18 cellular contexts compared by ENCODE assay signal in genomic region chr10:117003336-117003735, GRCh38. TPM values are rescaled to one million over a fixed set of nuclear protein-coding genes. Genes with fewer than 3 reads are reported as not detected.
DNase-seq lines count a peak whose midpoint lies in the region; ATAC-seq and TF ChIP-seq lines count a peak whose summit lies in the region.
"Had no signal": no experiment of that assay in that cellular context is flagged by ENCODE, and none has a peak within 500 bp of the region (broad histone marks: within the 10 kb centered on the region; RNA-seq: fewer than 3 reads in every experiment).

No MANE protein-coding gene starts in this region.

- peak overlapping the region in 2 of 3 donors; percentile 77 for H3K4me3 ChIP-seq in right lobe of liver
- no peak overlapping the region for H3K4me3 ChIP-seq in osteoblast (ENCODE audit: insufficient read depth, low read length)

- no peak for TF ChIP-seq POLR2A in right lobe of liver (IDR thresholded peaks at IDR 0.05)

- DNase-seq in ACHN: peak; percentile 6
- DNase-seq in HuH-7 (ENCODE audit: low spot score): peak; percentile 27
- DNase-seq in central memory CD8-positive, alpha-beta T cell (ENCODE audit: low spot score in 2 of 2): no peak
- peak; percentile 44 to 84 (median 66) for DNase-seq in right lobe of liver
- no peak for DNase-seq in osteoblast (ENCODE audit: insufficient read length, low spot score, missing footprints)
- DNase-seq in activated CD4-positive, alpha-beta T cell treated with anti-CD3 and anti-CD28 coated beads, Interleukin-2, amount 50 U/mL, for 48 hours: no peak
- DNase-seq: activated CD4-positive, alpha-beta T cell treated with anti-CD3 and anti-CD28 coated beads for 36 hours; activated T-cell treated with anti-CD3 and anti-CD28 coated beads, Interleukin-2, amount 50 U/mL, for 1 hour; heart left ventricle; kidney glomerular epithelial cell; NCI-H1105 treated with DMSO at 0.1 percent for 48 hours; psoas muscle; SHP77 treated with DMSO at 0.1 percent for 48 hours; stimulated activated CD4-positive, alpha-beta T cell treated with anti-CD3 and anti-CD28 coated beads, Interleukin-12 subunit alpha, Interleukin-12 subunit beta, amount 100 ng/mL, for 4 hours; stomach; T-helper 9 cell had no signal

- intact Hi-C loops in right lobe of liver (cut with DNase I): no loop called here

- H3K79me2 ChIP-seq in osteoblast (ENCODE audit: insufficient read depth, low read length): no peaks in the 10 kb centered on the region

- no peaks in the 10 kb centered on the region for H4K20me1 ChIP-seq in osteoblast (ENCODE audit: insufficient read depth, low read length)

- no peaks in the 10 kb centered on the region for H3K36me3 Mint-ChIP-seq in central memory CD8-positive, alpha-beta T cell (ENCODE audit: insufficient read depth)

- H3K27ac ChIP-seq in right lobe of liver (peak overlapping the region; percentile 92 to 96 (median 94)), osteoblast (ENCODE audit: low read depth, low read length) (no peak overlapping the region)
- H3K27ac ChIP-seq: psoas muscle had no signal

- no peaks in the 10 kb centered on the region for H3K27me3 ChIP-seq in right lobe of liver
- peaks cover 5% of the 10 kb centered on the region for H3K27me3 ChIP-seq in osteoblast (ENCODE audit: insufficient read depth, low read length)

- peaks cover 28% of the 10 kb centered on the region for H3K27me3 Mint-ChIP-seq in central memory CD8-positive, alpha-beta T cell

- H3K4me1 ChIP-seq in right lobe of liver: peaks cover 0 to 45% (median 4%) of the 10 kb centered on the region in 4 donors
- no peaks in the 10 kb centered on the region for H3K4me1 ChIP-seq in osteoblast (ENCODE audit: insufficient read depth, low read length)
- H3K4me1 ChIP-seq: psoas muscle had no signal

- in situ Hi-C loops in ACHN (cut with HindIII; ENCODE audit: low pct_ligation_motif_present, low pct_unique_long_range_greater_than_20kb, low sequenced_read_pairs): no loop called here

- H3K36me3 ChIP-seq in right lobe of liver: no peaks in the 10 kb centered on the region
- no peaks in the 10 kb centered on the region for H3K36me3 ChIP-seq in osteoblast (ENCODE audit: insufficient read depth, low read length)
- H3K36me3 ChIP-seq: heart left ventricle, stomach had no signal

- no peak overlapping the region for H2AFZ ChIP-seq in osteoblast (ENCODE audit: low read length)

- no peak overlapping the region for H3K27ac Mint-ChIP-seq in central memory CD8-positive, alpha-beta T cell (ENCODE audit: low read depth)
- H3K27ac Mint-ChIP-seq: activated CD4-positive, alpha-beta T cell treated with anti-CD3 and anti-CD28 coated beads for 36 hours had no signal

- WGBS in right lobe of liver (ENCODE audit: insufficient coverage, low coverage, low lambda C conversion rate, missing lambda C conversion rate): 25% methylated on average over 6 of the region's 6 CpGs

- TF ChIP-seq CTCF in right lobe of liver (IDR thresholded peaks at IDR 0.05): no peak
- no peak for TF ChIP-seq CTCF in osteoblast (IDR thresholded peaks at IDR 0.05; ENCODE audit: extremely low read depth, low read depth, low read length)

- no peaks in the 10 kb centered on the region for H3K4me1 Mint-ChIP-seq in central memory CD8-positive, alpha-beta T cell
- H3K4me1 Mint-ChIP-seq: activated CD4-positive, alpha-beta T cell treated with anti-CD3 and anti-CD28 coated beads for 36 hours had no signal

- no peaks in the 10 kb centered on the region for H3K9me3 ChIP-seq in right lobe of liver
- H3K9me3 ChIP-seq in osteoblast (ENCODE audit: low read depth, low read length): no peaks in the 10 kb centered on the region
- H3K9me3 ChIP-seq: heart left ventricle, psoas muscle, stomach had no signal

- peak overlapping the region; percentile 14 for H3K4me3 Mint-ChIP-seq in central memory CD8-positive, alpha-beta T cell
- H3K4me3 Mint-ChIP-seq: activated CD4-positive, alpha-beta T cell treated with anti-CD3 and anti-CD28 coated beads for 36 hours had no signal

- H3K9me3 Mint-ChIP-seq in central memory CD8-positive, alpha-beta T cell: no peaks in the 10 kb centered on the region

- no peak overlapping the region for H3K4me2 ChIP-seq in osteoblast (ENCODE audit: insufficient read depth, low read length)

- no peak for ATAC-seq in central memory CD8-positive, alpha-beta T cell (replicated peaks; ENCODE audit: extremely low read depth, poor library complexity, severe bottlenecking)
- peak; percentile 35 to 68 (median 52) for ATAC-seq in right lobe of liver
- no peak for ATAC-seq in GM19463 (IDR thresholded peaks at IDR 0.05; ENCODE audit: unreplicated experiment)
- ATAC-seq in HG03460 (IDR thresholded peaks at IDR 0.05; ENCODE audit: unreplicated experiment): no peak
- ATAC-seq: activated CD4-positive, alpha-beta T cell treated with anti-CD3 and anti-CD28 coated beads for 36 hours; heart left ventricle; psoas muscle had no signal

RNA-seq across cellular contexts. Expression of gene SHTN1, which starts 1.7 kb away (rescaled TPM):
- total RNA-seq in right lobe of liver (10 to 100 TPM; 28.5 to 42.9 (median 31.7) TPM), osteoblast (2.2 and 2.4 TPM in 2 replicates)

Comparison
In these comparisons a context has a peak if more than half of its experiments do, and no peak if none do; other contexts are left out.
1. DNase-seq: peak in ACHN (single experiment), HuH-7 (single experiment) and right lobe of liver (3 of 3); none in central memory CD8-positive, alpha-beta T cell (0 of 2), osteoblast (single experiment) and activated CD4-positive, alpha-beta T cell treated with anti-CD3 and anti-CD28 coated beads, Interleukin-2, amount 50 U/mL, for 48 hours (0 of 2).
2. ATAC-seq: peak in right lobe of liver (4 of 4); none in central memory CD8-positive, alpha-beta T cell (single experiment), GM19463 (single experiment) and HG03460 (single experiment).